19 cellular contexts compared by ENCODE assay signal in the genomic region with DNA sequence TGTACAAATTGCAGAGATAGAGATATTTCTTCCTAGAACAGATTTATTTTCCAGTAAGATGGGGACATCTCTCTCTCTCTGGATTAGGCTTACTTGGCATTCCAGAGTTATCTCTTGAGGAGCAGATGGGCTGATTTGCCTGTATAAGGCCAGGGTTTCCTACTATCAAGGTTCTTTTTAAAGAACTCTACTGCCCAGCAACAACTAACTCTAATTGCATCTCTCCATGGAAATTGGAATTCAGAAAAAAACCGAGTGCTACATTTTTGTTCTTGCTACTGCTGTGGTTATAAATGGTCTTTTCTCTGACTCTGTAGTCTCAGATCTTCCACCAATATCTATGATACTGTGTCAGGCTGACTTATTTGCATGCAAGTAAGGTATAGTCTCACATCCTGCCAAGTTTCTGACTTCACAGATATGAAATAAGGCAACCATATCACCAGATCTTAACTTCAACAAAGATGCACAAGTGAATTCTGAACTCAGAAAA.
DNase-seq lines count a peak whose midpoint lies in the region; ATAC-seq and TF ChIP-seq lines count a peak whose summit lies in the region.
"Had no signal": no experiment of that assay in that cellular context is flagged by ENCODE, and none has a peak within 500 bp of the region (broad histone marks: within the 10 kb centered on the region; RNA-seq: fewer than 3 reads in every experiment).

No MANE protein-coding gene starts in this region.

- intact Hi-C loops in CD8-positive, alpha-beta T cell (cut with DNase I, micrococcal nuclease), result no loop called here

- DNase-seq in NCI-H82 (lab: John Stamatoyannopoulos, UW) (peak; percentile 32), NCI-H82 treated with DMSO at 0.1 percent for 48 hours (lab: John Stamatoyannopoulos, UW; ENCODE audit: unreplicated experiment) (no peak), smooth muscle cell (lab: John Stamatoyannopoulos, UW; ENCODE audit: unreplicated experiment) (no peak), NCI-H1417 (lab: John Stamatoyannopoulos, UW) (no peak), kidney glomerular epithelial cell (lab: John Stamatoyannopoulos, UW) (no peak)
- no peak for DNase-seq in CD8-positive, alpha-beta T cell
- DNase-seq: activated CD4-positive, alpha-beta T cell treated with anti-CD3 and anti-CD28 coated beads for 36 hours; cerebellar nuclear complex; H9; MV-4-11; NK-92 treated with Interleukin-12 subunit alpha and Interleukin-12 subunit beta, amount 100 ng/mL, for 24 hours; stimulated activated CD4-positive, alpha-beta T cell treated with anti-CD3 and anti-CD28 coated beads, Interleukin-15, amount 100 ng/mL, for 24 hours; substantia nigra had no signal

- WGBS in smooth muscle cell (ENCODE audit: low lambda C conversion rate), result 75% methylated on average over 1 of the region's 1 CpG

- no peaks in the 10 kb centered on the region for H3F3A ChIP-seq in smooth muscle cell (ENCODE audit: low read depth)

- H3K36me3 ChIP-seq in KOPT-K1 (ENCODE audit: insufficient read depth, low read length) (no peaks in the 10 kb centered on the region), smooth muscle cell (ENCODE audit: low read depth) (no peaks in the 10 kb centered on the region)
- no peaks in the 10 kb centered on the region for H3K36me3 ChIP-seq in CD8-positive, alpha-beta T cell (ENCODE audit: insufficient read depth, low read length)

- POLR2A ChIA-PET in CD8-positive, alpha-beta T cell (lab: Charles Lee), result no interaction called here

- no peak overlapping the region for H3K27ac Mint-ChIP-seq in CD8-positive, alpha-beta T cell
- H3K27ac Mint-ChIP-seq: activated CD4-positive, alpha-beta T cell treated with anti-CD3 and anti-CD28 coated beads for 36 hours; H9; memory B cell; T-helper 1 cell treated with Interleukin-12 subunit alpha and Interleukin-12 subunit beta and Interleukin-4 antibody, amounts not matched to agents 30 μg/mL and 1 μg/mL, for 36 hours had no signal

- H3K27ac ChIP-seq in KOPT-K1 (ENCODE audit: low read depth, low read length, poor library complexity, severe bottlenecking), result peak overlapping the region; percentile 25
- H3K27ac ChIP-seq in smooth muscle cell (ENCODE audit: low read depth), result no peak overlapping the region
- H3K27ac ChIP-seq in CD8-positive, alpha-beta T cell (ENCODE audit: low read depth, low read length), result no peak overlapping the region
- H3K27ac ChIP-seq: 22Rv1, C4-2B had no signal

- H3K4me1 ChIP-seq in smooth muscle cell (ENCODE audit: low read depth), result no peaks in the 10 kb centered on the region
- no peaks in the 10 kb centered on the region for H3K4me1 ChIP-seq in CD8-positive, alpha-beta T cell (ENCODE audit: insufficient read depth, low read length)

- H3K79me2 ChIP-seq in smooth muscle cell (ENCODE audit: low read depth), result no peaks in the 10 kb centered on the region

- H3K9me3 Mint-ChIP-seq in CD8-positive, alpha-beta T cell, result peaks cover 3% of the 10 kb centered on the region
- H3K9me3 Mint-ChIP-seq: T-helper 1 cell treated with Interleukin-12 subunit alpha and Interleukin-12 subunit beta and Interleukin-4 antibody, amounts not matched to agents 30 μg/mL and 1 μg/mL, for 36 hours had no signal

- no peak overlapping the region for H3K4me3 Mint-ChIP-seq in CD8-positive, alpha-beta T cell
- H3K4me3 Mint-ChIP-seq: activated CD4-positive, alpha-beta T cell treated with anti-CD3 and anti-CD28 coated beads for 36 hours; H9; memory B cell; T-helper 1 cell treated with Interleukin-12 subunit alpha and Interleukin-12 subunit beta and Interleukin-4 antibody, amounts not matched to agents 30 μg/mL and 1 μg/mL, for 36 hours had no signal

- CTCF ChIA-PET in CD8-positive, alpha-beta T cell (lab: Charles Lee), result no interaction called here

- H3K9ac ChIP-seq in smooth muscle cell (ENCODE audit: low read depth), result no peak overlapping the region

- no peak overlapping the region for H2AFZ ChIP-seq in smooth muscle cell (ENCODE audit: low read depth)

- H3K36me3 Mint-ChIP-seq in CD8-positive, alpha-beta T cell, result peaks cover 8% of the 10 kb centered on the region
- H3K36me3 Mint-ChIP-seq: memory B cell had no signal

- H3K9me3 ChIP-seq in KOPT-K1 (ENCODE audit: insufficient read depth, low read length, poor library complexity, severe bottlenecking) (peaks cover 7% of the 10 kb centered on the region), smooth muscle cell (replicated peaks; ENCODE audit: low read depth) (no peaks in the 10 kb centered on the region)
- no peaks in the 10 kb centered on the region for H3K9me3 ChIP-seq in CD8-positive, alpha-beta T cell (ENCODE audit: low read length)

- no peaks in the 10 kb centered on the region for H3K27me3 ChIP-seq in smooth muscle cell (ENCODE audit: low read depth)
- no peaks in the 10 kb centered on the region for H3K27me3 ChIP-seq in CD8-positive, alpha-beta T cell (ENCODE audit: insufficient read depth, low read length)

- no peaks in the 10 kb centered on the region for H4K20me1 ChIP-seq in smooth muscle cell (ENCODE audit: low read depth)

- TF ChIP-seq CTCF in smooth muscle cell (IDR thresholded peaks at IDR 0.05; ENCODE audit: borderline replicate concordance, insufficient read depth, poor library complexity, severe bottlenecking), result no peak
- no peak for TF ChIP-seq CTCF in CD8-positive, alpha-beta T cell (IDR thresholded peaks at IDR 0.05)

- no peaks in the 10 kb centered on the region for H3K27me3 Mint-ChIP-seq in CD8-positive, alpha-beta T cell (ENCODE audit: low read depth)
- H3K27me3 Mint-ChIP-seq: activated CD4-positive, alpha-beta T cell treated with anti-CD3 and anti-CD28 coated beads for 36 hours; memory B cell had no signal

- H3K4me1 Mint-ChIP-seq in CD8-positive, alpha-beta T cell (ENCODE audit: low read depth), result no peaks in the 10 kb centered on the region
- H3K4me1 Mint-ChIP-seq: activated CD4-positive, alpha-beta T cell treated with anti-CD3 and anti-CD28 coated beads for 36 hours; H9; memory B cell had no signal

- ATAC-seq in HG02798 (IDR thresholded peaks at IDR 0.05; ENCODE audit: poor library complexity, unreplicated experiment), result peak; percentile 43
- ATAC-seq in CD8-positive, alpha-beta T cell, result no peak
- ATAC-seq: activated CD4-positive, alpha-beta T cell treated with anti-CD3 and anti-CD28 coated beads for 36 hours had no signal

- H3K4me2 ChIP-seq in smooth muscle cell, result peak overlapping the region; percentile 12

- H3K4me3 ChIP-seq in smooth muscle cell, result no peak overlapping the region
- no peak overlapping the region for H3K4me3 ChIP-seq in CD8-positive, alpha-beta T cell (ENCODE audit: low read depth, low read length)
